In the genomic region with DNA sequence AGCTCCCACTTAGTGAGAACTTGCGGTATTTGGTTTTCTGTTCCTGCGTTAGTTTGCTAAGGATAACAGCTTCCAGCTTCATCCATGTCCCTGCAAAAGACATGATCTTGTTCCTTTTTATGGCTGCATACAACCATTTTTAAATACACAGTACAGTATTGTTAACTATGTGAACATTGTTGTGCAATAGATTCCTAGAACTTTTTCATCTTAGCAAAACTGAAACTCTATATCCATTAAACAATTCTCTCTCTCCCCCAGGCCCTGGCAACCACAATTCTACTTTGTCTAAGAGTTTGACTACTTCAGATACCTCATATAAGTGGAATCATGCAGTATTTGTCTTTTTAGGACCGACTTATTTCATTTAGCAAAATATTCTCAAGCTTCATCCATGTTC, we compare ENCODE assay signal across 37 cellular contexts.
"Had no signal": no experiment of that assay in that cellular context is flagged by ENCODE, and none has a peak within 500 bp of the region (broad histone marks: within the 10 kb centered on the region; RNA-seq: fewer than 3 reads in every experiment).

No MANE protein-coding gene starts in this region.

- H3K27me3 Mint-ChIP-seq: activated CD4-positive, alpha-beta memory T cell treated with anti-CD3 and anti-CD28 coated beads for 36 hours; activated naive CD8-positive, alpha-beta T cell treated with anti-CD3 and anti-CD28 coated beads for 36 hours had no signal

- H3K27me3 ChIP-seq: ascending aorta, cardiac muscle cell had no signal

- H3K4me3 Mint-ChIP-seq: activated B cell treated with CpG ODN at 0.5 μM for 24 hours; activated CD4-positive, alpha-beta memory T cell treated with anti-CD3 and anti-CD28 coated beads for 36 hours; activated CD4-positive, alpha-beta T cell treated with anti-CD3 and anti-CD28 coated beads, Interleukin-2, amount 10 ng/mL, durations not matched to agents 24 days and 14 days; activated CD8-positive, alpha-beta T cell treated with anti-CD3 and anti-CD28 coated beads for 36 hours; activated naive CD4-positive, alpha-beta T cell treated with anti-CD3 and anti-CD28 coated beads for 36 hours; activated naive CD8-positive, alpha-beta T cell treated with anti-CD3 and anti-CD28 coated beads for 36 hours; activated T-cell treated with anti-CD3 and anti-CD28 coated beads, Interleukin-2, amount 50 U/mL, for 4 hours; activated T-cell treated with anti-CD3 and anti-CD28 coated beads, Interleukin-2, amount 50 U/mL, for 72 hours; activated T-helper 1 cell treated with anti-CD3 and anti-CD28 coated beads, Interleukin-12 subunit alpha, Interleukin-12 subunit beta, Interleukin-2, Interleukin-4 antibody, amounts not matched to agents 30 ng/mL and 10 ng/mL and 1 ng/mL, durations not matched to agents 14 hours and 24 hours and 36 hours; activated T-helper 17 cell treated with anti-CD3 and anti-CD28 coated beads, Interleukin-2, amount 50 U/mL, for 72 hours; brain; central memory CD8-positive, alpha-beta T cell; T-helper 1 cell treated with Interleukin-12 subunit alpha and Interleukin-12 subunit beta and Interleukin-4 antibody, amounts not matched to agents 30 μg/mL and 1 μg/mL, for 36 hours; T-helper 2 cell treated with Interferon-gamma antibody and Interleukin-4, amounts not matched to agents 5 μg/mL and 100 μg/mL, for 36 hours had no signal

- H3K27ac ChIP-seq: ascending aorta, cardiac muscle cell had no signal

- H3K36me3 ChIP-seq: ascending aorta, cardiac muscle cell had no signal

- DNase-seq: activated B cell treated with CpG ODN at 0.5 μM for 24 hours; activated CD4-positive, alpha-beta memory T cell treated with anti-CD3 and anti-CD28 coated beads for 36 hours; activated CD4-positive, alpha-beta T cell treated with anti-CD3 and anti-CD28 coated beads for 4 hours; activated CD4-positive, alpha-beta T cell treated with anti-CD3 and anti-CD28 coated beads, Interleukin-2, amount 10 ng/mL, durations not matched to agents 24 days and 14 days; activated CD4-positive, alpha-beta T cell treated with anti-CD3 and anti-CD28 coated beads, Interleukin-2, amount 50 U/mL, for 1 hour; activated CD4-positive, alpha-beta T cell treated with anti-CD3 and anti-CD28 coated beads, Interleukin-2, amount 50 U/mL, for 4 hours; activated CD4-positive, CD25-positive, alpha-beta regulatory T cell treated with anti-CD3 and anti-CD28 coated beads, Interleukin-2, amount 50 U/mL, for 72 hours; activated CD8-positive, alpha-beta memory T cell treated with anti-CD3 and anti-CD28 coated beads, Interleukin-2, amount 50 U/mL, for 4 hours; activated CD8-positive, alpha-beta T cell treated with anti-CD3 and anti-CD28 coated beads for 36 hours; activated effector memory CD4-positive, alpha-beta T cell treated with anti-CD3 and anti-CD28 coated beads, Interleukin-2, amount 50 U/mL, for 16 hours; activated gamma-delta T cell treated with Interleukin-2 at 50 U/mL for 16 hours; activated naive CD4-positive, alpha-beta T cell; activated naive CD4-positive, alpha-beta T cell treated with anti-CD3 and anti-CD28 coated beads for 36 hours; activated naive CD4-positive, alpha-beta T cell treated with anti-CD3 and anti-CD28 coated beads, Interleukin-2, amount 50 U/mL, for 16 hours; activated naive CD8-positive, alpha-beta T cell treated with anti-CD3 and anti-CD28 coated beads for 36 hours; activated T-cell treated with anti-CD3 and anti-CD28 coated beads for 4 hours; activated T-cell treated with anti-CD3 and anti-CD28 coated beads, Interleukin-2, amount 50 U/mL, for 1 hour; activated T-cell treated with anti-CD3 and anti-CD28 coated beads, Interleukin-2, amount 50 U/mL, for 4 hours; activated T-cell treated with anti-CD3 and anti-CD28 coated beads, Interleukin-2, amount 50 U/mL, for 72 hours; amygdala; anterior cingulate cortex; caudate nucleus; cerebellar nuclear complex; T-helper 1 cell; T-helper 2 cell; T-helper 9 cell had no signal

- H3K36me3 Mint-ChIP-seq: activated CD4-positive, alpha-beta memory T cell treated with anti-CD3 and anti-CD28 coated beads for 36 hours; activated naive CD4-positive, alpha-beta T cell treated with anti-CD3 and anti-CD28 coated beads, Interleukin-2, amount 50 U/mL, for 72 hours; activated naive CD8-positive, alpha-beta T cell treated with anti-CD3 and anti-CD28 coated beads for 36 hours; brain had no signal

- H3K9me3 Mint-ChIP-seq: activated B cell treated with CpG ODN at 0.5 μM for 24 hours; activated CD4-positive, alpha-beta memory T cell treated with anti-CD3 and anti-CD28 coated beads for 36 hours; activated CD4-positive, alpha-beta T cell treated with anti-CD3 and anti-CD28 coated beads, Interleukin-2, amount 10 ng/mL, durations not matched to agents 24 days and 14 days; activated CD8-positive, alpha-beta T cell treated with anti-CD3 and anti-CD28 coated beads for 36 hours; activated naive CD4-positive, alpha-beta T cell treated with anti-CD3 and anti-CD28 coated beads for 36 hours; activated naive CD4-positive, alpha-beta T cell treated with anti-CD3 and anti-CD28 coated beads, Interleukin-2, amount 50 U/mL, for 72 hours; activated naive CD8-positive, alpha-beta T cell treated with anti-CD3 and anti-CD28 coated beads for 36 hours; activated T-cell treated with anti-CD3 and anti-CD28 coated beads, Interleukin-2, amount 50 U/mL, for 4 hours; activated T-cell treated with anti-CD3 and anti-CD28 coated beads, Interleukin-2, amount 50 U/mL, for 72 hours; activated T-helper 1 cell treated with anti-CD3 and anti-CD28 coated beads, Interleukin-12 subunit alpha, Interleukin-12 subunit beta, Interleukin-2, Interleukin-4 antibody, amounts not matched to agents 30 ng/mL and 10 ng/mL and 1 ng/mL, durations not matched to agents 14 hours and 24 hours and 36 hours; activated T-helper 17 cell treated with anti-CD3 and anti-CD28 coated beads, Interleukin-2, amount 50 U/mL, for 72 hours; brain; central memory CD8-positive, alpha-beta T cell; T-helper 1 cell treated with Interleukin-12 subunit alpha and Interleukin-12 subunit beta and Interleukin-4 antibody, amounts not matched to agents 30 μg/mL and 1 μg/mL, for 36 hours; T-helper 2 cell treated with Interferon-gamma antibody and Interleukin-4, amounts not matched to agents 5 μg/mL and 100 μg/mL, for 36 hours had no signal

- H3K9me3 ChIP-seq: ascending aorta had no signal

- H3K4me3 ChIP-seq: ascending aorta, cardiac muscle cell had no signal

- FAIRE-seq: bronchial epithelial cell, TTC549 had no signal

- H3K4me1 Mint-ChIP-seq: activated B cell treated with CpG ODN at 0.5 μM for 24 hours; activated CD4-positive, alpha-beta T cell treated with anti-CD3 and anti-CD28 coated beads, Interleukin-2, amount 10 ng/mL, durations not matched to agents 24 days and 14 days; activated naive CD8-positive, alpha-beta T cell treated with anti-CD3 and anti-CD28 coated beads for 36 hours; activated T-helper 17 cell treated with anti-CD3 and anti-CD28 coated beads, Interleukin-2, amount 50 U/mL, for 72 hours; central memory CD8-positive, alpha-beta T cell had no signal

- H3K27ac Mint-ChIP-seq: activated B cell treated with CpG ODN at 0.5 μM for 24 hours; activated CD4-positive, alpha-beta memory T cell treated with anti-CD3 and anti-CD28 coated beads for 36 hours; activated CD4-positive, alpha-beta T cell treated with anti-CD3 and anti-CD28 coated beads, Interleukin-2, amount 10 ng/mL, durations not matched to agents 24 days and 14 days; activated CD8-positive, alpha-beta T cell treated with anti-CD3 and anti-CD28 coated beads for 36 hours; activated naive CD4-positive, alpha-beta T cell treated with anti-CD3 and anti-CD28 coated beads for 36 hours; activated naive CD4-positive, alpha-beta T cell treated with anti-CD3 and anti-CD28 coated beads, Interleukin-2, amount 50 U/mL, for 72 hours; activated naive CD8-positive, alpha-beta T cell treated with anti-CD3 and anti-CD28 coated beads for 36 hours; activated T-cell treated with anti-CD3 and anti-CD28 coated beads, Interleukin-2, amount 50 U/mL, for 72 hours; activated T-helper 1 cell treated with anti-CD3 and anti-CD28 coated beads, Interleukin-12 subunit alpha, Interleukin-12 subunit beta, Interleukin-2, Interleukin-4 antibody, amounts not matched to agents 30 ng/mL and 10 ng/mL and 1 ng/mL, durations not matched to agents 14 hours and 24 hours and 36 hours; activated T-helper 17 cell treated with anti-CD3 and anti-CD28 coated beads, Interleukin-2, amount 50 U/mL, for 72 hours; brain; T-helper 1 cell treated with Interleukin-12 subunit alpha and Interleukin-12 subunit beta and Interleukin-4 antibody, amounts not matched to agents 30 μg/mL and 1 μg/mL, for 36 hours; T-helper 2 cell treated with Interferon-gamma antibody and Interleukin-4, amounts not matched to agents 5 μg/mL and 100 μg/mL, for 36 hours had no signal

- H3K4me1 ChIP-seq: ascending aorta had no signal

- ATAC-seq: activated CD8-positive, alpha-beta T cell treated with anti-CD3 and anti-CD28 coated beads for 36 hours; activated naive CD4-positive, alpha-beta T cell treated with anti-CD3 and anti-CD28 coated beads, Interleukin-2, amount 50 U/mL, for 72 hours; activated T-cell treated with anti-CD3 and anti-CD28 coated beads, Interleukin-2, amount 50 U/mL, for 4 hours; activated T-cell treated with anti-CD3 and anti-CD28 coated beads, Interleukin-2, amount 50 U/mL, for 72 hours; activated T-helper 17 cell treated with anti-CD3 and anti-CD28 coated beads, Interleukin-2, amount 50 U/mL, for 72 hours had no signal
